In genomic region chr19:34961775-34962174, GRCh38 we compare ENCODE assay signal across 10 cellular contexts. TPM values are rescaled to one million over a fixed set of nuclear protein-coding genes. Genes with fewer than 3 reads are reported as not detected.
A peak's percentile ranks its signal among the peaks of the same experiment; 100 is the strongest.
DNase-seq lines count a peak whose midpoint lies in the region; TF ChIP-seq lines count a peak whose summit lies in the region.
"Had no signal": no experiment of that assay in that cellular context is flagged by ENCODE, and none has a peak within 500 bp of the region (broad histone marks: within the 10 kb centered on the region; RNA-seq: fewer than 3 reads in every experiment).

No MANE protein-coding gene starts in this region.

- H3K27me3 Mint-ChIP-seq in Caco-2 (ENCODE audit: insufficient read depth, unreplicated experiment): no peaks in the 10 kb centered on the region
- H3K27me3 Mint-ChIP-seq in neural crest cell (ENCODE audit: low read depth): no peaks in the 10 kb centered on the region

- no peak overlapping the region for H3K4me2 ChIP-seq in GM23248 (ENCODE audit: unreplicated experiment)

- H3K9me3 ChIP-seq in Caco-2 (peaks cover 33% of the 10 kb centered on the region), GM23248 (ENCODE audit: low read depth) (no peaks in the 10 kb centered on the region)

- DNase-seq in Caco-2: no peak
- DNase-seq in Jurkat, Clone E6-1 (ENCODE audit: low read depth, low spot score): peak; percentile 28
- DNase-seq in cardiac fibroblast (ENCODE audit: low read depth in 2 of 2): no peak
- no peak for DNase-seq in neural crest cell (ENCODE audit: low read depth, low spot score)
- no peak for DNase-seq in stimulated activated CD4-positive, alpha-beta T cell treated with anti-CD3 and anti-CD28 coated beads, Interleukin-2, amount 100 ng/mL, for 24 hours
- no peak for DNase-seq in GM23248
- no peak for DNase-seq in NCI-H2081 treated with DMSO at 0.1 percent for 48 hours (lab: John Stamatoyannopoulos, UW)
- DNase-seq in GOT3 (lab: John Stamatoyannopoulos, UW): no peak
- DNase-seq: NCI-H1417, retina had no signal

- H3K4me3 ChIP-seq in Caco-2 (ENCODE audit: low read depth, low read length): no peak overlapping the region
- H3K4me3 ChIP-seq in Jurkat, Clone E6-1 (ENCODE audit: low read length): peak overlapping the region; percentile 54
- H3K4me3 ChIP-seq in cardiac fibroblast (replicated peaks in 1 of 2; ENCODE audit: low read depth in 2 of 2, low read length in 2 of 2): peak overlapping the region; percentile 90 to 91
- H3K4me3 ChIP-seq in GM23248: no peak overlapping the region

- H4K20me1 ChIP-seq in GM23248 (ENCODE audit: insufficient read depth): no peaks in the 10 kb centered on the region

- CTCF ChIA-PET in Caco-2 (lab: Charles Lee): no interaction called here

- peak overlapping the region; percentile 69 for H3K4me3 Mint-ChIP-seq in Caco-2 (ENCODE audit: unreplicated experiment)
- H3K4me3 Mint-ChIP-seq in neural crest cell: peak overlapping the region; percentile 90

- peaks cover 20% of the 10 kb centered on the region for H3K79me2 ChIP-seq in GM23248 (ENCODE audit: insufficient read depth)

- peaks cover 34% of the 10 kb centered on the region for H3K9me3 Mint-ChIP-seq in Caco-2 (ENCODE audit: unreplicated experiment)
- peaks cover 17% of the 10 kb centered on the region for H3K9me3 Mint-ChIP-seq in neural crest cell

- H3K36me3 Mint-ChIP-seq in Caco-2 (ENCODE audit: insufficient read depth, unreplicated experiment): peaks cover 29% of the 10 kb centered on the region
- H3K36me3 Mint-ChIP-seq in neural crest cell (ENCODE audit: low read depth): peaks cover 54% of the 10 kb centered on the region

- H3K9ac ChIP-seq in GM23248: no peak overlapping the region

- H3K27ac ChIP-seq in GM23248: no peak overlapping the region

- POLR2A ChIA-PET in Caco-2 (lab: Charles Lee): no interaction called here

- peaks cover 6% of the 10 kb centered on the region; the same call in 1 of the 2 replicates for H3F3A ChIP-seq in GM23248 (ENCODE audit: insufficient read depth)

- H3K27me3 ChIP-seq in Caco-2 (replicated peaks; ENCODE audit: control insufficient read depth, insufficient read depth, low read length) (no peaks in the 10 kb centered on the region), GM23248 (replicated peaks; ENCODE audit: insufficient read depth) (no peaks in the 10 kb centered on the region)

- H3K36me3 ChIP-seq in Caco-2 (ENCODE audit: control insufficient read depth, insufficient read depth, low read length): peaks cover 20% of the 10 kb centered on the region
- H3K36me3 ChIP-seq in GM23248 (ENCODE audit: low read depth): peaks cover 28% of the 10 kb centered on the region

- TF ChIP-seq CTCF in Caco-2 (IDR thresholded peaks at IDR 0.05; ENCODE audit: insufficient read depth in 1 of 2, low read depth in 1 of 2, low read length in 1 of 2, severe bottlenecking in 1 of 2, unreplicated experiment in 1 of 2) (no peak), cardiac fibroblast (IDR thresholded peaks at IDR 0.05; ENCODE audit: low read depth, low read length) (no peak), neural crest cell (conservative IDR thresholded peaks at IDR 0.05) (no peak)

- H2AFZ ChIP-seq in GM23248: no peak overlapping the region

- no TSS peak for BruUV-seq in Caco-2 (replicated peaks; lab: Mats Ljungman, UMichigan)

- intact Hi-C loops in Caco-2 (cut with micrococcal nuclease; ENCODE audit: unreplicated experiment): no loop called here

- in situ Hi-C loops in GM23248 (cut with MboI): no loop called here

- no peaks in the 10 kb centered on the region for H3K9me2 ChIP-seq in GM23248 (ENCODE audit: insufficient read depth)

- H3K27ac Mint-ChIP-seq in Caco-2 (ENCODE audit: unreplicated experiment) (no peak overlapping the region), neural crest cell (ENCODE audit: unreplicated experiment) (no peak overlapping the region)

- H3K4me1 ChIP-seq in Caco-2 (peaks cover 13% of the 10 kb centered on the region), GM23248 (ENCODE audit: insufficient read depth) (peaks cover 21% of the 10 kb centered on the region; the same call in 1 of the 2 replicates)

- H3K4me1 Mint-ChIP-seq in Caco-2 (ENCODE audit: low read depth, unreplicated experiment) (peaks cover 17% of the 10 kb centered on the region), neural crest cell (peaks cover 32% of the 10 kb centered on the region)

RNA-seq across cellular contexts. Expression of gene ZNF792, which starts 2.3 kb away (rescaled TPM):
- total RNA-seq in Caco-2 (2022) (4.5 and 5.6 TPM in 2 replicates), neural crest cell (7.5 and 8.1 TPM in 2 replicates)
- polyA plus RNA-seq in Jurkat, Clone E6-1 (2012; ENCODE audit: insufficient read depth, insufficient read length): 3.5 TPM
- 1.8 and 3.8 TPM in 2 replicates for total RNA-seq in GM23248 (2014; rRNA removed; shearing (Covaris generic))
- polyA plus RNA-seq in GM23248 (2016; fragmentation: Nextera tagmentation; extraction: Ambion mirVana): 0.63 and 1.0 TPM in 2 replicates

RNA-seq across cellular contexts. Expression of gene ZNF30, which starts 35.1 kb away (rescaled TPM):
- total RNA-seq in Caco-2 (2022) (5.2 and 5.6 TPM in 2 replicates), neural crest cell (6.2 and 7.2 TPM in 2 replicates)
- polyA plus RNA-seq in Jurkat, Clone E6-1 (2012; ENCODE audit: insufficient read depth, insufficient read length): 6.2 TPM
- total RNA-seq in GM23248 (2014; rRNA removed; shearing (Covaris generic)): 1.5 and 2.2 TPM in 2 replicates
- polyA plus RNA-seq in GM23248 (2016; fragmentation: Nextera tagmentation; extraction: Ambion mirVana): 1.7 and 2.2 TPM in 2 replicates

RNA-seq across cellular contexts. Expression of gene GRAMD1A, which starts 38.3 kb away (rescaled TPM):
- 110 and 132 TPM in 2 replicates for total RNA-seq in Caco-2 (2022)
- polyA plus RNA-seq in Jurkat, Clone E6-1 (2012; ENCODE audit: insufficient read depth, insufficient read length): 74.5 TPM
- 100 and 103 TPM in 2 replicates for total RNA-seq in neural crest cell
- total RNA-seq in GM23248 (2014; rRNA removed; shearing (Covaris generic)): 17.3 and 20.5 TPM in 2 replicates
- 31.7 and 33.8 TPM in 2 replicates for polyA plus RNA-seq in GM23248 (2016; fragmentation: Nextera tagmentation; extraction: Ambion mirVana)

Comparison
In these comparisons a context has a peak if more than half of its experiments do, and no peak if none do; other contexts are left out.
1. H3K4me3 ChIP-seq: peak in Jurkat, Clone E6-1 (single experiment) and cardiac fibroblast (2 of 2); none in Caco-2 (single experiment) and GM23248 (single experiment).